In the genomic region with DNA sequence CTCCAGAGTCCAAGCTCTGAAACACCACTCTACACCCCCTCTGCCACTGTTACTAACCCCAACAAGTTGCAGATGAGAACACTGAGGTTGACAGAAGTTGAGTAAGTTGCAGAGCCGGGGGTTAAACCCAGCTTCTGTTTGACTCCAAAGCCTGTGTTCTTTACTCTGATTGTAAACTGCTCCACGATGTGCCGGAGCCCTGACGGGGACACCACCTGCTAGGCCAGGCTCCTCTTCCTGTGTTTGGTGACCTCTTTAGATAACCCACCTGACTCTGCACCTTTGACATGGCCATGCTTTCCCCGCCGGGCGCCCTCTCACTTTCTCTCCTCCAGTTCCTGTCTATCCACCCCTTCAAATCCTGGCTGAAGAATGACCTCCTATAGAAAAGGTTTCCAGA, we compare ENCODE assay signal across 18 cellular contexts.
"Had no signal": no experiment of that assay in that cellular context is flagged by ENCODE, and none has a peak within 500 bp of the region (broad histone marks: within the 10 kb centered on the region; RNA-seq: fewer than 3 reads in every experiment).

No MANE protein-coding gene starts in this region.

- H3K27ac Mint-ChIP-seq: activated CD4-positive, alpha-beta memory T cell treated with anti-CD3 and anti-CD28 coated beads for 36 hours; activated CD8-positive, alpha-beta memory T cell treated with anti-CD3 and anti-CD28 coated beads, Interleukin-2, amount 10 ng/mL, durations not matched to agents 7 days and 5 days; activated T-cell treated with anti-CD3 and anti-CD28 coated beads, Interleukin-2, amount 50 U/mL, for 24 hours; activated T-helper 2 cell treated with anti-CD3 and anti-CD28 coated beads, Interferon-gamma antibody, Interleukin-2, Interleukin-4, amounts not matched to agents 10 μg/mL and 5 μg/mL and 100 μg/mL, durations not matched to agents 14 hours and 24 hours and 36 hours; mesothelial cell of epicardium; nephron had no signal

- H3K4me1 Mint-ChIP-seq: nephron had no signal

- DNase-seq: activated CD4-positive, alpha-beta memory T cell treated with anti-CD3 and anti-CD28 coated beads for 36 hours; activated CD4-positive, alpha-beta T cell treated with anti-CD3 and anti-CD28 coated beads for 4 hours; activated naive CD4-positive, alpha-beta T cell treated with Interleukin-2 at 50 U/mL for 16 hours; activated T-cell treated with anti-CD3 and anti-CD28 coated beads, Interleukin-2, amount 50 U/mL, for 24 hours; body of pancreas; foreskin keratinocyte; glutamatergic neuron; lower lobe of right lung; nucleus accumbens; posterior cingulate gyrus; sigmoid colon; spleen; stimulated activated naive CD4-positive, alpha-beta T cell treated with Interleukin-2 at 50 U/mL for 16 hours had no signal

- H3K4me3 Mint-ChIP-seq: activated CD4-positive, alpha-beta memory T cell treated with anti-CD3 and anti-CD28 coated beads for 36 hours; activated CD8-positive, alpha-beta memory T cell treated with anti-CD3 and anti-CD28 coated beads, Interleukin-2, amount 10 ng/mL, durations not matched to agents 7 days and 5 days; activated T-cell treated with anti-CD3 and anti-CD28 coated beads, Interleukin-2, amount 50 U/mL, for 24 hours; mesothelial cell of epicardium; nephron had no signal

- H3K9me3 Mint-ChIP-seq: activated T-helper 2 cell treated with anti-CD3 and anti-CD28 coated beads, Interferon-gamma antibody, Interleukin-2, Interleukin-4, amounts not matched to agents 10 μg/mL and 5 μg/mL and 100 μg/mL, durations not matched to agents 14 hours and 24 hours and 36 hours had no signal

- ATAC-seq: activated CD8-positive, alpha-beta memory T cell treated with anti-CD3 and anti-CD28 coated beads, Interleukin-2, amount 10 ng/mL, durations not matched to agents 7 days and 5 days; body of pancreas; foreskin keratinocyte; lower lobe of right lung had no signal

- H3K36me3 Mint-ChIP-seq: activated CD4-positive, alpha-beta memory T cell treated with anti-CD3 and anti-CD28 coated beads for 36 hours; activated CD8-positive, alpha-beta memory T cell treated with anti-CD3 and anti-CD28 coated beads, Interleukin-2, amount 10 ng/mL, durations not matched to agents 7 days and 5 days; mesothelial cell of epicardium had no signal

- H3K9me3 ChIP-seq: body of pancreas, sigmoid colon, vagina had no signal
